Comparison of ENCODE assay signal across 15 cellular contexts in the genomic region with DNA sequence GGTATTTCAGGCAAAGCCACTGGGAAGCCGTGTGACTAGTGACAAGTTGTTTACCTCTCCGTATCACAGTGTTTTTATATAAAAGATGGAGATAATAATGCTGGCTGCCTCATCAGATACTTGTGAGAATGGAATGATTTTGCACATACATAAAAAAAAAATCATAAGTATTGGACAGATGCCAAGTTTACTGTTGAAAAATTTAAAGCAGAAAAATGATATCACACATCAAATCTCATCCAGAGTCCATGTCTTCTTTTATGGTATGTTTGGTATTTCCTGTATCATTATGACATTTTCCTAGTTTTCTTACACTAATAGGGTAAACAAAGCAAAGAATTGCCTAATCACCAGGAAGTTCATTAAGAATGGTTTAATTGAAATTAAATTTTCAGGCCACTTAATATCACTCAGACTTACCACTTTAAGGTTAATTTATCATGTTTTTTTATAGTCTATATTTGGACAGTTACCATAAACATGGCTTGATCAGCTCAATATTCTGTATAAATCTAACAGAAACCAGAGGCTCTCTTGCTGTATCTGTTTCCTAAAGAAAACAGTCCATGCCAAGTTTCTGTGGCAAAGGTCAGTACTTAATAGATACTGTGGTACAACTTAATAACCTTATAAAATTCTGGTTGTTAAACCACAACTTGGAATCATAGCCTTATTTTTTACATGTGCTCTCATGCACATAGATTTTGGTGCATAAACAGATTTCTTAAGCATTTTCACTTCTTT.
DNase-seq lines count a peak whose midpoint lies in the region; ATAC-seq, FAIRE-seq and TF ChIP-seq lines count a peak whose summit lies in the region.
"Had no signal": no experiment of that assay in that cellular context is flagged by ENCODE, and none has a peak within 500 bp of the region (broad histone marks: within the 10 kb centered on the region; RNA-seq: fewer than 3 reads in every experiment).

No MANE protein-coding gene starts in this region.

- no peak for TF ChIP-seq POLR2A in GM12891 (IDR thresholded peaks at IDR 0.05; ENCODE audit: low read depth, low read length)

- no peaks in the 10 kb centered on the region for H3K36me3 ChIP-seq in SK-N-MC (ENCODE audit: insufficient read depth, low read length)
- H3K36me3 ChIP-seq: tibial nerve had no signal

- ATAC-seq in HG02852 (IDR thresholded peaks at IDR 0.05; ENCODE audit: unreplicated experiment) (no peak), GM19452 (IDR thresholded peaks at IDR 0.05; ENCODE audit: unreplicated experiment) (no peak)

- no peaks in the 10 kb centered on the region for H3K9me3 ChIP-seq in SK-N-MC (ENCODE audit: low read depth, low read length)
- H3K9me3 ChIP-seq: tibial nerve had no signal

- no peak for FAIRE-seq in GM12891 (lab: Jason Lieb, UNC)

- DNase-seq in HCEC 1CT: peak; percentile 62
- DNase-seq in SK-N-MC (ENCODE audit: low read depth, low spot score): peak; percentile 84
- peak; percentile 16 for DNase-seq in fibroblast of gingiva (ENCODE audit: low read depth)
- peak; percentile 47 for DNase-seq in pulmonary artery endothelial cell (ENCODE audit: low read depth, low spot score)
- DNase-seq in Ammon's horn (ENCODE audit: low spot score): no peak
- no peak for DNase-seq in GM12891 (ENCODE audit: insufficient read length, low spot score)
- DNase-seq: activated CD4-positive, alpha-beta T cell treated with anti-CD3 and anti-CD28 coated beads for 48 hours; activated T-cell treated with anti-CD3 and anti-CD28 coated beads for 4 hours; CD4-positive, CD25-positive, alpha-beta regulatory T cell; KG1; NCI-H187 treated with DMSO at 0.1 percent for 48 hours; NCI-H748 treated with DMSO at 0.1 percent for 48 hours had no signal

- H3K4me3 ChIP-seq in SK-N-MC: peak overlapping the region; percentile 50
- H3K4me3 ChIP-seq: tibial nerve had no signal

- H3K27ac ChIP-seq in SK-N-MC: peak overlapping the region; percentile 92
- H3K27ac ChIP-seq: tibial nerve had no signal

- H3K9ac ChIP-seq in SK-N-MC (ENCODE audit: insufficient read length): no peak overlapping the region

TF ChIP-seq in GM12891, 5 proteins besides CTCF, POLR2A, EP300 and RAD21:
- TF ChIP-seq POU2F2 (IDR thresholded peaks at IDR 0.05; ENCODE audit: low read depth, low read length) (no peak), PAX5 (IDR thresholded peaks at IDR 0.05; ENCODE audit: insufficient read depth, low read length, severe bottlenecking) (no peak), POLR2AphosphoS5 (IDR thresholded peaks at IDR 0.05; ENCODE audit: low read depth, low read length) (no peak), SPI1 (IDR thresholded peaks at IDR 0.05; ENCODE audit: low read depth, low read length) (no peak), TAF1 (IDR thresholded peaks at IDR 0.05; ENCODE audit: low read depth, low read length) (no peak)
TF ChIP-seq in GM12891: peak in this region for 0.

Comparison
In these comparisons a context has a peak if more than half of its experiments do, and no peak if none do; other contexts are left out.
1. DNase-seq: peak in HCEC 1CT (single experiment), SK-N-MC (single experiment), fibroblast of gingiva (single experiment) and pulmonary artery endothelial cell (single experiment); none in Ammon's horn (single experiment) and GM12891 (single experiment).